ENCODE assay signal across 18 cellular contexts in genomic region chr2:14420851-14421250, GRCh38.
DNase-seq lines count a peak whose midpoint lies in the region; ATAC-seq, FAIRE-seq and TF ChIP-seq lines count a peak whose summit lies in the region.
"Had no signal": no experiment of that assay in that cellular context is flagged by ENCODE, and none has a peak within 500 bp of the region (broad histone marks: within the 10 kb centered on the region; RNA-seq: fewer than 3 reads in every experiment).

No MANE protein-coding gene starts in this region.

- H3K4me3 Mint-ChIP-seq in activated CD4-positive, alpha-beta T cell treated with anti-CD3 and anti-CD28 coated beads, Interleukin-2, amount 10 ng/mL, durations not matched to agents 24 days and 14 days: no peak overlapping the region
- H3K4me3 Mint-ChIP-seq: activated CD4-positive, alpha-beta memory T cell treated with anti-CD3 and anti-CD28 coated beads, Interleukin-2, amount 10 ng/mL, durations not matched to agents 7 days and 5 days; activated T-helper 17 cell treated with anti-CD3 and anti-CD28 coated beads, Interleukin-2, amount 50 U/mL, for 72 hours; nephron; stimulated activated naive CD8-positive, alpha-beta T cell treated with anti-CD3 and anti-CD28 coated beads, Interleukin-15, amount 100 ng/mL, for 72 hours had no signal

- no peak for TF ChIP-seq CTCF in bronchial epithelial cell (IDR thresholded peaks at IDR 0.05; ENCODE audit: insufficient read depth, low read length, severe bottlenecking)

- no peak overlapping the region for H3K27ac Mint-ChIP-seq in activated CD4-positive, alpha-beta T cell treated with anti-CD3 and anti-CD28 coated beads, Interleukin-2, amount 10 ng/mL, durations not matched to agents 24 days and 14 days
- H3K27ac Mint-ChIP-seq: activated CD4-positive, alpha-beta memory T cell treated with anti-CD3 and anti-CD28 coated beads, Interleukin-2, amount 10 ng/mL, durations not matched to agents 7 days and 5 days; activated T-helper 17 cell treated with anti-CD3 and anti-CD28 coated beads, Interleukin-2, amount 50 U/mL, for 72 hours; nephron; stimulated activated naive CD8-positive, alpha-beta T cell treated with anti-CD3 and anti-CD28 coated beads, Interleukin-15, amount 100 ng/mL, for 72 hours had no signal

- H3K4me3 ChIP-seq in bronchial epithelial cell (ENCODE audit: low read depth, low read length): no peak overlapping the region
- no peak overlapping the region for H3K4me3 ChIP-seq in skeletal muscle cell (ENCODE audit: low read depth, low read length)
- H3K4me3 ChIP-seq: body of pancreas, sigmoid colon had no signal

- FAIRE-seq in bronchial epithelial cell (lab: Jason Lieb, UNC): no peak

- no peaks in the 10 kb centered on the region for H3K4me1 Mint-ChIP-seq in activated CD4-positive, alpha-beta T cell treated with anti-CD3 and anti-CD28 coated beads, Interleukin-2, amount 10 ng/mL, durations not matched to agents 24 days and 14 days
- H3K4me1 Mint-ChIP-seq: activated CD4-positive, alpha-beta memory T cell treated with anti-CD3 and anti-CD28 coated beads, Interleukin-2, amount 10 ng/mL, durations not matched to agents 7 days and 5 days; activated T-helper 17 cell treated with anti-CD3 and anti-CD28 coated beads, Interleukin-2, amount 50 U/mL, for 72 hours; stimulated activated naive CD8-positive, alpha-beta T cell treated with anti-CD3 and anti-CD28 coated beads, Interleukin-15, amount 100 ng/mL, for 72 hours had no signal

- no peaks in the 10 kb centered on the region for H3K27me3 ChIP-seq in bronchial epithelial cell (ENCODE audit: control insufficient read depth, insufficient read depth, low read length)
- H3K27me3 ChIP-seq: body of pancreas, sigmoid colon had no signal

- H3K9me3 Mint-ChIP-seq in activated CD4-positive, alpha-beta T cell treated with anti-CD3 and anti-CD28 coated beads, Interleukin-2, amount 10 ng/mL, durations not matched to agents 24 days and 14 days: peaks cover 2% of the 10 kb centered on the region

- H3K36me3 Mint-ChIP-seq in activated CD4-positive, alpha-beta T cell treated with anti-CD3 and anti-CD28 coated beads, Interleukin-2, amount 10 ng/mL, durations not matched to agents 24 days and 14 days (ENCODE audit: low read depth): no peaks in the 10 kb centered on the region

- DNase-seq in HS-5 (ENCODE audit: low read depth): peak; percentile 37
- DNase-seq in bronchial epithelial cell (ENCODE audit: low read depth): peak; percentile 61
- peak; percentile 70 for DNase-seq in skeletal muscle cell (ENCODE audit: low read depth)
- DNase-seq in activated CD4-positive, alpha-beta T cell treated with anti-CD3 and anti-CD28 coated beads, Interleukin-2, amount 10 ng/mL, durations not matched to agents 24 days and 14 days: no peak
- DNase-seq: activated CD4-positive, alpha-beta memory T cell treated with anti-CD3 and anti-CD28 coated beads, Interleukin-2, amount 10 ng/mL, durations not matched to agents 7 days and 5 days; body of pancreas; effector CD8-positive, alpha-beta T cell; NCI-H1694; SHP77; sigmoid colon; stimulated activated naive CD8-positive, alpha-beta T cell treated with anti-CD3 and anti-CD28 coated beads, Interleukin-15, amount 100 ng/mL, for 72 hours; T1000 had no signal

- intact Hi-C loops in activated CD4-positive, alpha-beta T cell treated with anti-CD3 and anti-CD28 coated beads, Interleukin-2, amount 10 ng/mL, durations not matched to agents 24 days and 14 days (cut with micrococcal nuclease): no loop called here

- ATAC-seq in GM18868 (IDR thresholded peaks at IDR 0.05; ENCODE audit: unreplicated experiment): peak; percentile 42
- ATAC-seq in GM19035 (IDR thresholded peaks at IDR 0.05; ENCODE audit: unreplicated experiment): no peak
- no peak for ATAC-seq in GM21526 (IDR thresholded peaks at IDR 0.05; ENCODE audit: low FRiP score, unreplicated experiment)
- ATAC-seq: activated T-helper 17 cell treated with anti-CD3 and anti-CD28 coated beads, Interleukin-2, amount 50 U/mL, for 72 hours; body of pancreas; left lobe of liver; stimulated activated naive CD8-positive, alpha-beta T cell treated with anti-CD3 and anti-CD28 coated beads, Interleukin-15, amount 100 ng/mL, for 72 hours had no signal

- H3K36me3 ChIP-seq in bronchial epithelial cell (ENCODE audit: control insufficient read depth, insufficient read depth, low read length): no peaks in the 10 kb centered on the region
- H3K36me3 ChIP-seq: sigmoid colon had no signal

- no peaks in the 10 kb centered on the region for H3K27me3 Mint-ChIP-seq in activated CD4-positive, alpha-beta T cell treated with anti-CD3 and anti-CD28 coated beads, Interleukin-2, amount 10 ng/mL, durations not matched to agents 24 days and 14 days
- H3K27me3 Mint-ChIP-seq: activated CD4-positive, alpha-beta memory T cell treated with anti-CD3 and anti-CD28 coated beads, Interleukin-2, amount 10 ng/mL, durations not matched to agents 7 days and 5 days; activated T-helper 17 cell treated with anti-CD3 and anti-CD28 coated beads, Interleukin-2, amount 50 U/mL, for 72 hours; stimulated activated naive CD8-positive, alpha-beta T cell treated with anti-CD3 and anti-CD28 coated beads, Interleukin-15, amount 100 ng/mL, for 72 hours had no signal
